ENCODE assay signal across 15 cellular contexts in the genomic region with DNA sequence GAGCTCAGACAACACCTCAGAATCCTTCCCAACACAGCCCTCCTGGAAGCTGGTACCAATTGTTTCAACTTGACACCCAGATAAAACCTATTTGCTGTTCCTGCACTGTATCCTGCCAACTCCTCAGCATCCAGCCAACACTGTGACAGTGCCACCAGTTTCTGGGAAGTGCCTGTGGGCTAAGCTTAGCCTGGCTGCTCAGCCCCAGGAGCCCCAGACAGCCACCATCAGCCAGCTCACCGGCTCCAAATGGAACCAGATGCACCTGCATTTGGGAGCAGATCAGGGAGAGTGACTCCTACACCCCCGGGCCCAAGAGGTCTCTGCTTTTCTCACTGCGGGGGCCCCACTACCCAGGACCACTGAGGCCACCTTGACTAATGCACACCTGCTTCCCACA. TPM values are rescaled to one million over a fixed set of nuclear protein-coding genes. Genes with fewer than 3 reads are reported as not detected.
"Had no signal": no experiment of that assay in that cellular context is flagged by ENCODE, and none has a peak within 500 bp of the region (broad histone marks: within the 10 kb centered on the region; RNA-seq: fewer than 3 reads in every experiment).

No MANE protein-coding gene starts in this region.

- H3K36me3 ChIP-seq: breast epithelium had no signal

- DNase-seq: activated CD4-positive, alpha-beta T cell treated with anti-CD3 and anti-CD28 coated beads, Interleukin-2, amount 50 U/mL, for 1 hour; activated CD8-positive, alpha-beta memory T cell treated with anti-CD3 and anti-CD28 coated beads for 24 hours; activated naive CD4-positive, alpha-beta T cell; aorta; effector memory CD4-positive, alpha-beta T cell; foreskin keratinocyte; islet precursor cell; T-helper 1 cell; T1000; trophoblast cell had no signal

- H3K4me3 ChIP-seq: breast epithelium had no signal

- ATAC-seq: activated CD4-positive, CD25-positive, alpha-beta regulatory T cell treated with anti-CD3 and anti-CD28 coated beads, Interleukin-2, amount 50 U/mL, for 24 hours; foreskin keratinocyte; natural killer cell treated with Interleukin-12 subunit alpha and Interleukin-12 subunit beta and Interleukin-15 and Interleukin-18, amount 100 ng/mL, for 72 hours; stimulated activated effector memory CD8-positive, alpha-beta T cell treated with anti-CD3 and anti-CD28 coated beads, Interleukin-12 subunit alpha, Interleukin-12 subunit beta, amount 100 ng/mL, for 72 hours had no signal

- H3K27ac ChIP-seq: breast epithelium, foreskin keratinocyte had no signal

- H3K4me3 Mint-ChIP-seq: dendritic cell treated with granulocyte-macrophage colony-stimulating factor and Interleukin-4, amounts not matched to agents 40 ng/mL and 50 ng/mL, for 4 days; natural killer cell treated with Interleukin-12 subunit alpha and Interleukin-12 subunit beta and Interleukin-15 and Interleukin-18, amount 100 ng/mL, for 72 hours; stimulated activated effector memory CD8-positive, alpha-beta T cell treated with anti-CD3 and anti-CD28 coated beads, Interleukin-12 subunit alpha, Interleukin-12 subunit beta, amount 100 ng/mL, for 72 hours had no signal

- H3K27ac Mint-ChIP-seq: dendritic cell treated with granulocyte-macrophage colony-stimulating factor and Interleukin-4, amounts not matched to agents 40 ng/mL and 50 ng/mL, for 4 days; natural killer cell treated with Interleukin-12 subunit alpha and Interleukin-12 subunit beta and Interleukin-15 and Interleukin-18, amount 100 ng/mL, for 72 hours; stimulated activated effector memory CD8-positive, alpha-beta T cell treated with anti-CD3 and anti-CD28 coated beads, Interleukin-12 subunit alpha, Interleukin-12 subunit beta, amount 100 ng/mL, for 72 hours had no signal

- H3K4me1 ChIP-seq: breast epithelium, foreskin keratinocyte had no signal

- H3K9me3 ChIP-seq: breast epithelium had no signal

- H3K9me3 Mint-ChIP-seq: dendritic cell treated with granulocyte-macrophage colony-stimulating factor and Interleukin-4, amounts not matched to agents 40 ng/mL and 50 ng/mL, for 4 days; natural killer cell treated with Interleukin-12 subunit alpha and Interleukin-12 subunit beta and Interleukin-15 and Interleukin-18, amount 100 ng/mL, for 72 hours; stimulated activated effector memory CD8-positive, alpha-beta T cell treated with anti-CD3 and anti-CD28 coated beads, Interleukin-12 subunit alpha, Interleukin-12 subunit beta, amount 100 ng/mL, for 72 hours had no signal

- H3K27me3 ChIP-seq: breast epithelium had no signal

- H3K36me3 Mint-ChIP-seq: natural killer cell treated with Interleukin-12 subunit alpha and Interleukin-12 subunit beta and Interleukin-15 and Interleukin-18, amount 100 ng/mL, for 72 hours had no signal

RNA-seq across cellular contexts. Expression of a gene that starts 24.9 kb away (rescaled TPM):
- polyA plus RNA-seq: foreskin keratinocyte had no signal
